In genomic region chr5:240550-240949, GRCh38 we compare ENCODE assay signal across 5 cellular contexts. TPM values are rescaled to one million over a fixed set of nuclear protein-coding genes. Genes with fewer than 3 reads are reported as not detected.
"Had no signal": no experiment of that assay in that cellular context is flagged by ENCODE, and none has a peak within 500 bp of the region (broad histone marks: within the 10 kb centered on the region; RNA-seq: fewer than 3 reads in every experiment).

No MANE protein-coding gene starts in this region.

RNA-seq across cellular contexts. Expression of gene LRRC14B, which starts 49.3 kb away (rescaled TPM):
- total RNA-seq: MCF 10A, NCI-H460, PC-9, SJCRH30, SK-MEL-5 had no signal
